ENCODE assay signal across 12 cellular contexts in the genomic region with DNA sequence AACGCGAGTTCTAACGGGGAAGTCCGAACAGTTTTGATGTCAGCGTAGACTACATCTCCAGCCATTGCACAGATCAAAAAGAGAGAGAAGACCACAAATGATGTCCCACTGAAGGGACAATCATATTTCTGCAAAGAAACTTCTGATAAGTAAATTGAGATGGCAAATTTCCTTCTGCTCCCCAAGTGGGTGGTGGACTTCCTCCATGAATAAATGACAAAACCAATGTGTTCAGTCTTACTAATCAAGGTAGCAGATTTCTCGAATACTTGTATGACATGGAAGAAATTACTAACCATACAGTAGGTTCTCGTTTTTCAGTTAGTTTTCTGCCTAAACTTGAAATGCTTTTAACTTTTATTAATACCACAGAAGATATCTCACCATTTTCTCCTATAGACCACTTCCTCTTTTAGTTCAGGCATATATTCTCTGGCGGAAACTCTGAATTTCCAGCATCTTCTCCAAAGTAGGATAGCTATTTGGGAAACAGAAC. TPM values are rescaled to one million over a fixed set of nuclear protein-coding genes. Genes with fewer than 3 reads are reported as not detected.
A peak's percentile ranks its signal among the peaks of the same experiment; 100 is the strongest.
DNase-seq lines count a peak whose midpoint lies in the region; ATAC-seq and TF ChIP-seq lines count a peak whose summit lies in the region.
"Had no signal": no experiment of that assay in that cellular context is flagged by ENCODE, and none has a peak within 500 bp of the region (broad histone marks: within the 10 kb centered on the region; RNA-seq: fewer than 3 reads in every experiment).

A gene (minus strand): TSS at position 132 of the 496 bp plus-strand sequence.

- H3K4me3 Mint-ChIP-seq in IgD-negative memory B cell (peak within 1 kb of the TSS; percentile 95 to 97 (median 96)), osteocyte (ENCODE audit: unreplicated experiment) (no peak within 1 kb of the TSS)

- no peak for TF ChIP-seq CTCF in osteocyte (IDR thresholded peaks at IDR 0.05)

- H3K9me3 Mint-ChIP-seq in IgD-negative memory B cell (peaks cover 0 to 3% (median 0%) of the 10 kb centered on the region in 3 donors), osteocyte (ENCODE audit: unreplicated experiment) (no peaks in the 10 kb centered on the region)
- peaks cover 0 to 3% of the 10 kb centered on the region in 2 donors for H3K9me3 Mint-ChIP-seq in activated naive CD4-positive, alpha-beta T cell treated with anti-CD3 and anti-CD28 coated beads, Interleukin-2, amount 50 U/mL, for 72 hours

- H3K27ac Mint-ChIP-seq in IgD-negative memory B cell (peak within 1 kb of the TSS; percentile 92 to 96 (median 95)), osteocyte (ENCODE audit: unreplicated experiment) (no peak within 1 kb of the TSS)
- peak within 1 kb of the TSS; percentile 70 to 91 for H3K27ac Mint-ChIP-seq in activated naive CD4-positive, alpha-beta T cell treated with anti-CD3 and anti-CD28 coated beads, Interleukin-2, amount 50 U/mL, for 72 hours

- peak; percentile 77 for TF ChIP-seq POLR2A in GM19099 (IDR thresholded peaks at IDR 0.05; ENCODE audit: extremely low read depth, insufficient read length, low read depth)

- ATAC-seq in activated naive CD4-positive, alpha-beta T cell treated with anti-CD3 and anti-CD28 coated beads, Interleukin-2, amount 50 U/mL, for 72 hours = peak; percentile 85 to 92
- ATAC-seq in HG03196 (IDR thresholded peaks at IDR 0.05; ENCODE audit: unreplicated experiment) = no peak

- DNase-seq in CD1c-positive myeloid dendritic cell (ENCODE audit: extremely low spot score) (peak; percentile 83), SHP77 treated with DMSO at 0.1 percent for 48 hours (lab: John Stamatoyannopoulos, UW) (no peak), osteocyte (ENCODE audit: extremely low spot score, unreplicated experiment) (no peak), GM19240 (ENCODE audit: insufficient read length, low spot score) (no peak)
- DNase-seq in activated naive CD4-positive, alpha-beta T cell treated with anti-CD3 and anti-CD28 coated beads, Interleukin-2, amount 50 U/mL, for 72 hours (ENCODE audit: low spot score in 2 of 2) = no peak
- DNase-seq: erythroblast; midbrain; stimulated activated CD4-positive, alpha-beta T cell treated with anti-CD3 and anti-CD28 coated beads, Interleukin-4, amount 100 ng/mL, for 1 hour had no signal

- peaks cover 33 to 36% (median 34%) of the 10 kb centered on the region in 3 donors for H3K4me1 Mint-ChIP-seq in IgD-negative memory B cell
- no peaks in the 10 kb centered on the region for H3K4me1 Mint-ChIP-seq in osteocyte (ENCODE audit: unreplicated experiment)

- H3K27me3 Mint-ChIP-seq in IgD-negative memory B cell (no peaks in the 10 kb centered on the region), osteocyte (ENCODE audit: unreplicated experiment) (peaks cover 16% of the 10 kb centered on the region)

- H3K36me3 Mint-ChIP-seq in IgD-negative memory B cell (no peaks in the 10 kb centered on the region), osteocyte (ENCODE audit: unreplicated experiment) (no peaks in the 10 kb centered on the region)
- peaks cover 4% of the 10 kb centered on the region in 2 donors for H3K36me3 Mint-ChIP-seq in activated naive CD4-positive, alpha-beta T cell treated with anti-CD3 and anti-CD28 coated beads, Interleukin-2, amount 50 U/mL, for 72 hours

RNA-seq across cellular contexts. Expression of the gene that starts here (rescaled TPM):
- polyA plus RNA-seq in IgD-negative memory B cell = 168 TPM
- 1 to 10 TPM; 3.0 to 7.6 TPM for total RNA-seq in activated naive CD4-positive, alpha-beta T cell treated with anti-CD3 and anti-CD28 coated beads, Interleukin-2, amount 50 U/mL, for 72 hours
- not detected in 2 replicates for total RNA-seq in osteocyte
- total RNA-seq: NCI-H460 had no signal
